In genomic region chr15:75451674-75452363, GRCh38 we compare ENCODE assay signal across 8 cellular contexts. TPM values are rescaled to one million over a fixed set of nuclear protein-coding genes. Genes with fewer than 3 reads are reported as not detected.
A peak's percentile ranks its signal among the peaks of the same experiment; 100 is the strongest.
DNase-seq lines count a peak whose midpoint lies in the region; ATAC-seq and TF ChIP-seq lines count a peak whose summit lies in the region.

SIN3A (minus strand) TSS chr15:75451690; CDS start chr15:75430375, 21,315 bp downstream.

- ATAC-seq in activated T-helper 17 cell treated with anti-CD3 and anti-CD28 coated beads, Interleukin-2, amount 50 U/mL, for 72 hours (replicated peaks), result peak; percentile 61
- ATAC-seq in naive thymus-derived CD4-positive, alpha-beta T cell, result peak; percentile 67
- ATAC-seq in stimulated activated naive B cell treated with anti-CD40 and anti-IgM and Interleukin-4, amounts not matched to agents 10 μg/mL and 1 μg/mL and 100 μg/mL, for 72 hours (replicated peaks), result peak; percentile 52

- H3K4me1 ChIP-seq in fibroblast of lung (ENCODE audit: control insufficient read depth, extremely low read depth, insufficient read depth, low read length), result peaks cover 7% of the 10 kb centered on the region
- H3K4me1 ChIP-seq in naive thymus-derived CD4-positive, alpha-beta T cell (ENCODE audit: control insufficient read depth in 2 of 2, insufficient read depth in 2 of 2, low read length in 2 of 2), result peaks cover 29 to 32% of the 10 kb centered on the region in 2 donors

- no peaks in the 10 kb centered on the region for H3K36me3 ChIP-seq in fibroblast of lung (ENCODE audit: control insufficient read depth, insufficient read depth, low read length)
- H3K36me3 ChIP-seq in naive thymus-derived CD4-positive, alpha-beta T cell (ENCODE audit: control insufficient read depth in 2 of 3, insufficient read depth in 3 of 3, low read length in 3 of 3), result peaks cover 0 to 16% (median 0%) of the 10 kb centered on the region in 3 experiments

- peak within 1 kb of the TSS; percentile 96 for H3K27ac Mint-ChIP-seq in activated T-helper 17 cell treated with anti-CD3 and anti-CD28 coated beads, Interleukin-2, amount 50 U/mL, for 72 hours
- peak within 1 kb of the TSS; percentile 94 to 99 (median 98) for H3K27ac Mint-ChIP-seq in naive thymus-derived CD4-positive, alpha-beta T cell
- peak within 1 kb of the TSS; percentile 100 for H3K27ac Mint-ChIP-seq in stimulated activated naive B cell treated with anti-CD40 and anti-IgM and Interleukin-4, amounts not matched to agents 10 μg/mL and 1 μg/mL and 100 μg/mL, for 72 hours

- H2AFZ ChIP-seq in fibroblast of lung (ENCODE audit: low read length), result peak within 1 kb of the TSS; percentile 75

- peak within 1 kb of the TSS; percentile 99 for H3K4me2 ChIP-seq in fibroblast of lung (ENCODE audit: extremely low read depth, insufficient read depth, low read length)

- no peaks in the 10 kb centered on the region for H3K9me3 Mint-ChIP-seq in activated T-helper 17 cell treated with anti-CD3 and anti-CD28 coated beads, Interleukin-2, amount 50 U/mL, for 72 hours
- H3K9me3 Mint-ChIP-seq in naive thymus-derived CD4-positive, alpha-beta T cell, result no peaks in the 10 kb centered on the region
- no peaks in the 10 kb centered on the region for H3K9me3 Mint-ChIP-seq in stimulated activated naive B cell treated with anti-CD40 and anti-IgM and Interleukin-4, amounts not matched to agents 10 μg/mL and 1 μg/mL and 100 μg/mL, for 72 hours

- H3K79me2 ChIP-seq in fibroblast of lung (ENCODE audit: control insufficient read depth, insufficient read depth, low read length), result peaks cover 43% of the 10 kb centered on the region

- H3K9me3 ChIP-seq in fibroblast of lung (ENCODE audit: control insufficient read depth, insufficient read depth, low read depth, low read length), result no peaks in the 10 kb centered on the region
- H3K9me3 ChIP-seq in naive thymus-derived CD4-positive, alpha-beta T cell (ENCODE audit: control insufficient read depth in 2 of 3, low read length in 3 of 3), result no peaks in the 10 kb centered on the region

- POLR2A ChIA-PET in RWPE1 (lab: Yijun Ruan, JAX; ENCODE audit: low non-redundant PET), result interaction anchor here (0.6 to 1.6 kb wide), 3 partner anchors 38 to 83 kb away, joined by 3 to 8 read pairs (median 4); partner anchors contain the start of gene MAN2C1
- POLR2A ChIA-PET in naive thymus-derived CD4-positive, alpha-beta T cell (lab: Charles Lee), result interaction anchor here (0.6 to 9.1 kb wide), 28 partner anchors 9 to 911 kb away, joined by 3 to 175 read pairs (median 4); partner anchors contain the start of genes COMMD4, IMP3, MAN2C1 and NEIL1

- H3K4me1 Mint-ChIP-seq in activated T-helper 17 cell treated with anti-CD3 and anti-CD28 coated beads, Interleukin-2, amount 50 U/mL, for 72 hours, result peaks cover 29% of the 10 kb centered on the region
- peaks cover 34 to 60% (median 50%) of the 10 kb centered on the region in 7 donors for H3K4me1 Mint-ChIP-seq in naive thymus-derived CD4-positive, alpha-beta T cell
- H3K4me1 Mint-ChIP-seq in stimulated activated naive B cell treated with anti-CD40 and anti-IgM and Interleukin-4, amounts not matched to agents 10 μg/mL and 1 μg/mL and 100 μg/mL, for 72 hours, result peaks cover 21 to 61% of the 10 kb centered on the region in 2 donors

- no peaks in the 10 kb centered on the region for H3K27me3 Mint-ChIP-seq in activated T-helper 17 cell treated with anti-CD3 and anti-CD28 coated beads, Interleukin-2, amount 50 U/mL, for 72 hours
- H3K27me3 Mint-ChIP-seq in naive thymus-derived CD4-positive, alpha-beta T cell, result peaks cover 0 to 2% (median 0%) of the 10 kb centered on the region in 5 donors
- no peaks in the 10 kb centered on the region for H3K27me3 Mint-ChIP-seq in stimulated activated naive B cell treated with anti-CD40 and anti-IgM and Interleukin-4, amounts not matched to agents 10 μg/mL and 1 μg/mL and 100 μg/mL, for 72 hours

- peak within 1 kb of the TSS; percentile 94 for H3K4me3 Mint-ChIP-seq in activated T-helper 17 cell treated with anti-CD3 and anti-CD28 coated beads, Interleukin-2, amount 50 U/mL, for 72 hours
- H3K4me3 Mint-ChIP-seq in naive thymus-derived CD4-positive, alpha-beta T cell, result peak within 1 kb of the TSS; percentile 91 to 99 (median 96)
- H3K4me3 Mint-ChIP-seq in stimulated activated naive B cell treated with anti-CD40 and anti-IgM and Interleukin-4, amounts not matched to agents 10 μg/mL and 1 μg/mL and 100 μg/mL, for 72 hours, result peak within 1 kb of the TSS; percentile 97 to 98

- peaks cover 51% of the 10 kb centered on the region for H3K36me3 Mint-ChIP-seq in activated T-helper 17 cell treated with anti-CD3 and anti-CD28 coated beads, Interleukin-2, amount 50 U/mL, for 72 hours (ENCODE audit: low read depth)
- H3K36me3 Mint-ChIP-seq in naive thymus-derived CD4-positive, alpha-beta T cell, result peaks cover 0 to 3% (median 0%) of the 10 kb centered on the region in 5 donors
- H3K36me3 Mint-ChIP-seq in stimulated activated naive B cell treated with anti-CD40 and anti-IgM and Interleukin-4, amounts not matched to agents 10 μg/mL and 1 μg/mL and 100 μg/mL, for 72 hours, result peaks cover 16 to 20% of the 10 kb centered on the region in 2 donors

- DNase-seq in DMS79 (lab: John Stamatoyannopoulos, UW), result peak; percentile 97
- DNase-seq in GOT3 (lab: John Stamatoyannopoulos, UW), result peak; percentile 94
- peak; percentile 100 for DNase-seq in LNCaP clone FGC (ENCODE audit: low read depth)
- DNase-seq in RWPE1 (ENCODE audit: low spot score), result peak; percentile 96
- peak; percentile 100 for DNase-seq in fibroblast of lung (ENCODE audit: low read depth in 2 of 2)
- peak; percentile 83 to 100 (median 99) for DNase-seq in naive thymus-derived CD4-positive, alpha-beta T cell
- peak; percentile 97 for DNase-seq in stimulated activated naive B cell treated with anti-CD40 and anti-IgM and Interleukin-4, amounts not matched to agents 10 μg/mL and 1 μg/mL and 100 μg/mL, for 72 hours

- intact Hi-C loops in naive thymus-derived CD4-positive, alpha-beta T cell (cut with micrococcal nuclease), result loop anchor here (1.0 to 10.0 kb wide), 26 partner anchors 15 to 1970 kb away; partner anchors contain the start of genes CLK3 (in 2 of the 2), COX5A (in 2 of the 2), MAN2C1 (in 2 of the 2) and SCAMP2 (in 2 of the 2)

- H3K4me3 ChIP-seq in LNCaP clone FGC (ENCODE audit: low read depth, low read length), result peak within 1 kb of the TSS; percentile 93
- H3K4me3 ChIP-seq in fibroblast of lung (replicated peaks in 1 of 4; ENCODE audit: control extremely low read depth in 1 of 4, insufficient read depth in 1 of 4, low read depth in 3 of 4, low read length in 4 of 4), result peak within 1 kb of the TSS; percentile 82 to 99 (median 96)
- peak within 1 kb of the TSS; percentile 94 for H3K4me3 ChIP-seq in naive thymus-derived CD4-positive, alpha-beta T cell (ENCODE audit: low read length)

- H4K20me1 ChIP-seq in fibroblast of lung (ENCODE audit: control insufficient read depth, extremely low read depth, insufficient read depth, low read length), result no peaks in the 10 kb centered on the region

- TF ChIP-seq CTCF in LNCaP clone FGC (IDR thresholded peaks at IDR 0.05; ENCODE audit: control insufficient read depth, extremely low read depth, insufficient read depth) (no peak), RWPE1 (conservative IDR thresholded peaks at IDR 0.05; ENCODE audit: low read depth) (no peak), fibroblast of lung (conservative IDR thresholded peaks at IDR 0.05 in 1 of 2, IDR thresholded peaks at IDR 0.05 in 1 of 2; ENCODE audit: low read depth in 1 of 2, low read length in 2 of 2) (no peak)

- H3K9ac ChIP-seq in fibroblast of lung (ENCODE audit: insufficient read depth, low read length), result peak within 1 kb of the TSS; percentile 93

- CTCF ChIA-PET in RWPE1 (lab: Yijun Ruan, JAX), result no interaction called here
- CTCF ChIA-PET in naive thymus-derived CD4-positive, alpha-beta T cell (lab: Charles Lee), result interaction anchor here (0.6 to 4.1 kb wide), 4 partner anchors 9 to 425 kb away, joined by 3 to 30 read pairs (median 4); partner anchors contain the start of genes IMP3 and MAN2C1

- peak within 1 kb of the TSS; percentile 99 for H3K27ac ChIP-seq in RWPE1
- H3K27ac ChIP-seq in fibroblast of lung (ENCODE audit: insufficient read depth, low read length), result peak within 1 kb of the TSS; percentile 92
- peak within 1 kb of the TSS; percentile 100 for H3K27ac ChIP-seq in naive thymus-derived CD4-positive, alpha-beta T cell (ENCODE audit: low read depth, low read length)

- no peaks in the 10 kb centered on the region for H3K27me3 ChIP-seq in fibroblast of lung (ENCODE audit: control insufficient read depth, insufficient read depth, low read length)
- no peaks in the 10 kb centered on the region for H3K27me3 ChIP-seq in naive thymus-derived CD4-positive, alpha-beta T cell (ENCODE audit: control insufficient read depth in 2 of 2, insufficient read depth in 2 of 2, low read length in 2 of 2)

RNA-seq across cellular contexts. Expression of gene SIN3A, which starts in this region (rescaled TPM):
- 10 to 100 TPM; 82.3 to 96.6 TPM for total RNA-seq in activated T-helper 17 cell treated with anti-CD3 and anti-CD28 coated beads, Interleukin-2, amount 50 U/mL, for 72 hours
- 21.1 and 27.2 TPM in 2 replicates for total RNA-seq in fibroblast of lung
- polyA plus RNA-seq in fibroblast of lung, result 23.0 and 30.3 TPM in 2 replicates
- polyA plus RNA-seq in fibroblast of lung (2012), result 18.8 TPM in 2 replicates
- polyA minus RNA-seq in fibroblast of lung (ENCODE audit: low replicate concordance), result 81.2 and 115 TPM in 2 replicates
- total RNA-seq in naive thymus-derived CD4-positive, alpha-beta T cell, result 100 to 1,000 TPM; 115 to 139 (median 130) TPM
- 10 to 100 TPM; 18.0 to 22.2 TPM for polyA plus RNA-seq in naive thymus-derived CD4-positive, alpha-beta T cell

Comparison
In these comparisons a context has a peak if more than half of its experiments do, and no peak if none do; other contexts are left out.
1. Peak in every context shown above with its lines: DNase-seq, ATAC-seq, H3K4me3 ChIP-seq and H3K27ac ChIP-seq.